8 cellular contexts compared by ENCODE assay signal in the genomic region with DNA sequence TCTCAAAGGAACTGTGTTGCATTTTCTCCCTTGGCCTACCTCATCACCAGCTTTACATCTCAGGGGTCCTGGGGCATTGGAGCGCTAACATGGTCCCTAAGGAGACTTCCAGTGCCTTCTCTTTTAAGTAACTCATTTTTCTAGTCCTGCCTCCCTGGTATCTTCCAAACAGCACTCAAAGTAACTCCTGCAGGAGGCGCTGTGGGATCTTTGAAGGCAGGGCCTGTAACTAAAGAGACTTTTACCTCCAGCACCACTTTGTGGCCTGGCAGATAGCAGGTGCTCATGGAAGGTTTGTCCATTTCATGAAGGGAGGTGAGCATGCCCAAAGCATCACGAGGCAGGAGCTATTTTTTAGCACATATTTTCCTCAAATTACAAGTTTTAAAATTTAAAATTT.
DNase-seq lines count a peak whose midpoint lies in the region; ATAC-seq and TF ChIP-seq lines count a peak whose summit lies in the region.

No MANE protein-coding gene starts in this region.

- TF ChIP-seq CTCF in GM13977 (IDR thresholded peaks at IDR 0.05; ENCODE audit: extremely low read depth, insufficient read depth, missing control alignments) (peak; percentile 68), LNCaP clone FGC (IDR thresholded peaks at IDR 0.05; ENCODE audit: control insufficient read depth, extremely low read depth, insufficient read depth) (peak; percentile 71), kidney epithelial cell (IDR thresholded peaks at IDR 0.05; ENCODE audit: insufficient read depth, low read length, poor library complexity, severe bottlenecking) (peak; percentile 47)

- DNase-seq in AML-193 (lab: John Stamatoyannopoulos, UW) (peak; percentile 44 to 51), GM13977 (ENCODE audit: low spot score) (peak; percentile 29), LNCaP clone FGC (ENCODE audit: low read depth) (peak; percentile 18), kidney epithelial cell (ENCODE audit: low read depth) (no peak), GM19240 (ENCODE audit: insufficient read length, low spot score) (no peak), T-helper 9 cell (no peak)
- peak; percentile 53 for DNase-seq in activated CD8-positive, alpha-beta T cell treated with anti-CD3 and anti-CD28 coated beads, Interleukin-2, amount 10 ng/mL, durations not matched to agents 7 days and 5 days

- H3K9me3 Mint-ChIP-seq in activated CD8-positive, alpha-beta T cell treated with anti-CD3 and anti-CD28 coated beads, Interleukin-2, amount 10 ng/mL, durations not matched to agents 7 days and 5 days (ENCODE audit: insufficient read depth), result no peaks in the 10 kb centered on the region

- CTCF ChIA-PET in activated CD8-positive, alpha-beta T cell treated with anti-CD3 and anti-CD28 coated beads, Interleukin-2, amount 10 ng/mL, durations not matched to agents 7 days and 5 days (lab: Charles Lee), result interaction anchor here (0.7 kb wide), 1 partner anchor 727 kb away, joined by 3 read pairs; no protein-coding TSS in a partner anchor

- no peaks in the 10 kb centered on the region for H3K27me3 ChIP-seq in kidney epithelial cell (ENCODE audit: control insufficient read depth, insufficient read depth, low read length)

- no peak overlapping the region for H3K4me3 Mint-ChIP-seq in activated CD8-positive, alpha-beta T cell treated with anti-CD3 and anti-CD28 coated beads, Interleukin-2, amount 10 ng/mL, durations not matched to agents 7 days and 5 days

- H3K36me3 ChIP-seq in kidney epithelial cell (ENCODE audit: control insufficient read depth, insufficient read depth, low read length), result no peaks in the 10 kb centered on the region

- no peak overlapping the region for H3K4me3 ChIP-seq in LNCaP clone FGC (ENCODE audit: low read depth, low read length)
- H3K4me3 ChIP-seq in kidney epithelial cell (ENCODE audit: low read depth, low read length), result no peak overlapping the region

- ATAC-seq in activated CD8-positive, alpha-beta T cell treated with anti-CD3 and anti-CD28 coated beads, Interleukin-2, amount 10 ng/mL, durations not matched to agents 7 days and 5 days, result no peak
- ATAC-seq in GM18858 (IDR thresholded peaks at IDR 0.05; ENCODE audit: unreplicated experiment), result no peak

- H3K4me1 Mint-ChIP-seq in activated CD8-positive, alpha-beta T cell treated with anti-CD3 and anti-CD28 coated beads, Interleukin-2, amount 10 ng/mL, durations not matched to agents 7 days and 5 days (ENCODE audit: low read depth), result no peaks in the 10 kb centered on the region

- H3K27ac Mint-ChIP-seq in activated CD8-positive, alpha-beta T cell treated with anti-CD3 and anti-CD28 coated beads, Interleukin-2, amount 10 ng/mL, durations not matched to agents 7 days and 5 days, result no peak overlapping the region

- H3K27me3 Mint-ChIP-seq in activated CD8-positive, alpha-beta T cell treated with anti-CD3 and anti-CD28 coated beads, Interleukin-2, amount 10 ng/mL, durations not matched to agents 7 days and 5 days (ENCODE audit: low read depth), result peaks cover 2% of the 10 kb centered on the region

- H3K36me3 Mint-ChIP-seq in activated CD8-positive, alpha-beta T cell treated with anti-CD3 and anti-CD28 coated beads, Interleukin-2, amount 10 ng/mL, durations not matched to agents 7 days and 5 days (ENCODE audit: low read depth), result no peaks in the 10 kb centered on the region

- in situ Hi-C loops in GM13977 (cut with MboI; ENCODE audit: low pct_unique_long_range_greater_than_20kb, low sequenced_read_pairs, unreplicated experiment), result no loop called here

- POLR2A ChIA-PET in activated CD8-positive, alpha-beta T cell treated with anti-CD3 and anti-CD28 coated beads, Interleukin-2, amount 10 ng/mL, durations not matched to agents 7 days and 5 days (lab: Charles Lee), result no interaction called here

Comparison
In these comparisons a context has a peak if more than half of its experiments do, and no peak if none do; other contexts are left out.
1. DNase-seq: peak in AML-193 (2 of 2), GM13977 (single experiment), LNCaP clone FGC (single experiment) and activated CD8-positive, alpha-beta T cell treated with anti-CD3 and anti-CD28 coated beads, Interleukin-2, amount 10 ng/mL, durations not matched to agents 7 days and 5 days (single experiment); none in kidney epithelial cell (single experiment), GM19240 (single experiment) and T-helper 9 cell (single experiment).
2. Peak in every context shown above with its lines, with median percentiles within 50 percentile points of each other: CTCF ChIP-seq.